ENCODE assay signal across 9 cellular contexts in the genomic region with DNA sequence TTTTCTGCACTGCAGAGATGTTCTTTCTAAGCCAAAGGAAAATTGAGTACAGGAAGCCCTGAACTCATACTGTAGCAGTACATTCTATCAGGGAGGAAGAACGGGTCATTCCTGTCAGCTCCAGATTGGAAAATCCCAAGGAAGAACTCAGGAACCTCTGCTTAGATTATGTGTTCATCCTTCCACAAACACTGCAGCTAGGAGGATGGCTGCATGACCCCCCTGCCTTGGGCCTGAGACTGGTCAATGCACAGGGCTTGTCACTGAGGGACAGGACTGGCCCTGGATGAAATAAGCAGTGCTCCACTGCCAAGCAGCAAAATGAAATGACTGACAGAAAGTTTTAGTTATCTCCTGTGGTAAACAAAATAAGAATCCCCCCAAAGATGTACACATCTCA.
"Had no signal": no experiment of that assay in that cellular context is flagged by ENCODE, and none has a peak within 500 bp of the region (broad histone marks: within the 10 kb centered on the region; RNA-seq: fewer than 3 reads in every experiment).

No MANE protein-coding gene starts in this region.

- H2AFZ ChIP-seq: GM23248 had no signal

- H3K9ac ChIP-seq: GM23248 had no signal

- H3K4me3 ChIP-seq: GM23248, HAP-1 had no signal

- H3K4me1 ChIP-seq: HAP-1 had no signal

- H3K36me3 ChIP-seq: HAP-1 had no signal

- ATAC-seq: HCT116 had no signal

- H3K27ac ChIP-seq: GM23248, HL-60 had no signal

- DNase-seq: GM23248, GOT3, H7, HFFc6, IMR-90, KBM-7 had no signal

- H3K9me3 ChIP-seq: HAP-1 had no signal
